14 cellular contexts compared by ENCODE assay signal in the genomic region with DNA sequence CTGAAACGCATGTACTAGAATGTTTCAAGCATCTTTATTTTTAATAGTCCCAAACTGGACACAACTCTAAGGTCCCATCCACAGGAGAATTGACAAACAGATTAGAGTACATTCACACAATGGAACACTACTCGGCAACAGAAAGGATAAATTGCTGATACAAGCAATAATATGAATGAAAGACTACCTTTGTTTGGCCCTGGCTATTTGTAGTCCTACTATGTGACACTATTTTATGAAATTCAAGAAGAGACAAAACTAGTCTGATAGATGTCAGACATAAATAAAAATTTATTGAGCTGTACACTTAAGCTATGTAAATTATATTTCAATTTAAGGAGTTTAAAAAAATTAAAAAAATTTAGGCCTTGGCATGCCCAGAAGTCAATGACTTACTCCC. TPM values are rescaled to one million over a fixed set of nuclear protein-coding genes. Genes with fewer than 3 reads are reported as not detected.
A peak's percentile ranks its signal among the peaks of the same experiment; 100 is the strongest.
DNase-seq lines count a peak whose midpoint lies in the region; ATAC-seq lines count a peak whose summit lies in the region.
"Had no signal": no experiment of that assay in that cellular context is flagged by ENCODE, and none has a peak within 500 bp of the region (broad histone marks: within the 10 kb centered on the region; RNA-seq: fewer than 3 reads in every experiment).

No MANE protein-coding gene starts in this region.

- CTCF ChIA-PET in activated naive CD4-positive, alpha-beta T cell treated with anti-CD3 and anti-CD28 coated beads for 36 hours (lab: Charles Lee): interaction anchor here (0.5 kb wide), 1 partner anchor 90 kb away, joined by 4 read pairs; no protein-coding TSS in a partner anchor

- H3K4me3 ChIP-seq in CD4-positive, CD25-positive, alpha-beta regulatory T cell (ENCODE audit: low read depth, low read length): no peak overlapping the region
- H3K4me3 ChIP-seq in HAP-1: no peak overlapping the region

- no peaks in the 10 kb centered on the region for H3K9me3 Mint-ChIP-seq in activated naive CD4-positive, alpha-beta T cell treated with anti-CD3 and anti-CD28 coated beads, Interleukin-2, amount 50 U/mL, for 24 hours
- H3K9me3 Mint-ChIP-seq in activated naive CD4-positive, alpha-beta T cell treated with anti-CD3 and anti-CD28 coated beads for 36 hours: peaks cover 2% of the 10 kb centered on the region
- no peaks in the 10 kb centered on the region for H3K9me3 Mint-ChIP-seq in CD4-positive, CD25-positive, alpha-beta regulatory T cell
- H3K9me3 Mint-ChIP-seq in activated T-helper 17 cell treated with anti-CD3 and anti-CD28 coated beads, Interleukin-2, amount 50 U/mL, for 72 hours: no peaks in the 10 kb centered on the region
- H3K9me3 Mint-ChIP-seq: CD8-positive, alpha-beta T cell had no signal

- peaks cover 2% of the 10 kb centered on the region for H3K36me3 Mint-ChIP-seq in activated naive CD4-positive, alpha-beta T cell treated with anti-CD3 and anti-CD28 coated beads, Interleukin-2, amount 50 U/mL, for 24 hours
- no peaks in the 10 kb centered on the region for H3K36me3 Mint-ChIP-seq in activated naive CD4-positive, alpha-beta T cell treated with anti-CD3 and anti-CD28 coated beads for 36 hours (ENCODE audit: low read depth)
- H3K36me3 Mint-ChIP-seq in CD4-positive, CD25-positive, alpha-beta regulatory T cell: no peaks in the 10 kb centered on the region
- no peaks in the 10 kb centered on the region for H3K36me3 Mint-ChIP-seq in activated T-helper 17 cell treated with anti-CD3 and anti-CD28 coated beads, Interleukin-2, amount 50 U/mL, for 72 hours (ENCODE audit: low read depth)
- H3K36me3 Mint-ChIP-seq: CD8-positive, alpha-beta T cell had no signal

- H3K27ac Mint-ChIP-seq in activated naive CD4-positive, alpha-beta T cell treated with anti-CD3 and anti-CD28 coated beads, Interleukin-2, amount 50 U/mL, for 24 hours: peak overlapping the region; percentile 61
- H3K27ac Mint-ChIP-seq in activated naive CD4-positive, alpha-beta T cell treated with anti-CD3 and anti-CD28 coated beads for 36 hours: no peak overlapping the region
- H3K27ac Mint-ChIP-seq in CD4-positive, CD25-positive, alpha-beta regulatory T cell: peak overlapping the region in 2 of 3 donors; percentile 30 to 43
- peak overlapping the region; percentile 17 for H3K27ac Mint-ChIP-seq in activated T-helper 17 cell treated with anti-CD3 and anti-CD28 coated beads, Interleukin-2, amount 50 U/mL, for 72 hours
- H3K27ac Mint-ChIP-seq: CD8-positive, alpha-beta T cell had no signal

- no peaks in the 10 kb centered on the region for H3K27me3 ChIP-seq in CD4-positive, CD25-positive, alpha-beta regulatory T cell (ENCODE audit: control insufficient read depth, insufficient read depth, low read length)
- H3K27me3 ChIP-seq in HAP-1 (ENCODE audit: low read depth): no peaks in the 10 kb centered on the region

- peaks cover 6% of the 10 kb centered on the region for H3K4me1 ChIP-seq in CD4-positive, CD25-positive, alpha-beta regulatory T cell (ENCODE audit: control insufficient read depth, insufficient read depth, low read length, poor library complexity, severe bottlenecking)
- peaks cover 1% of the 10 kb centered on the region for H3K4me1 ChIP-seq in HAP-1

- ATAC-seq in CD4-positive, CD25-positive, alpha-beta regulatory T cell (ENCODE audit: low read depth in 2 of 2): no peak
- ATAC-seq in activated T-helper 17 cell treated with anti-CD3 and anti-CD28 coated beads, Interleukin-2, amount 50 U/mL, for 72 hours (replicated peaks): no peak
- no peak for ATAC-seq in HG03571 (IDR thresholded peaks at IDR 0.05; ENCODE audit: unreplicated experiment)
- ATAC-seq: CD8-positive, alpha-beta T cell had no signal

- H3K36me3 ChIP-seq in CD4-positive, CD25-positive, alpha-beta regulatory T cell (ENCODE audit: control insufficient read depth, insufficient read depth, low read length): no peaks in the 10 kb centered on the region
- no peaks in the 10 kb centered on the region for H3K36me3 ChIP-seq in HAP-1 (replicated peaks)

- H3K27me3 Mint-ChIP-seq in activated naive CD4-positive, alpha-beta T cell treated with anti-CD3 and anti-CD28 coated beads, Interleukin-2, amount 50 U/mL, for 24 hours: no peaks in the 10 kb centered on the region
- H3K27me3 Mint-ChIP-seq in activated naive CD4-positive, alpha-beta T cell treated with anti-CD3 and anti-CD28 coated beads for 36 hours (ENCODE audit: low read depth): no peaks in the 10 kb centered on the region
- no peaks in the 10 kb centered on the region for H3K27me3 Mint-ChIP-seq in CD4-positive, CD25-positive, alpha-beta regulatory T cell
- H3K27me3 Mint-ChIP-seq in activated T-helper 17 cell treated with anti-CD3 and anti-CD28 coated beads, Interleukin-2, amount 50 U/mL, for 72 hours: no peaks in the 10 kb centered on the region

- intact Hi-C loops in activated naive CD4-positive, alpha-beta T cell treated with anti-CD3 and anti-CD28 coated beads for 36 hours (cut with micrococcal nuclease): no loop called here

- in situ Hi-C loops in HAP-1 (cut with MboI; ENCODE audit: low sequenced_read_pairs): no loop called here

- no peaks in the 10 kb centered on the region for H3K9me3 ChIP-seq in CD4-positive, CD25-positive, alpha-beta regulatory T cell (ENCODE audit: control insufficient read depth in 2 of 2, low read length in 2 of 2)
- no peaks in the 10 kb centered on the region for H3K9me3 ChIP-seq in HAP-1

- no peak for DNase-seq in activated naive CD4-positive, alpha-beta T cell treated with anti-CD3 and anti-CD28 coated beads for 36 hours
- DNase-seq in CD4-positive, CD25-positive, alpha-beta regulatory T cell: no peak
- DNase-seq in HAP-1 (ENCODE audit: low spot score in 2 of 2): no peak
- DNase-seq: 8988T; C1 segment of cervical spinal cord; Caco-2; CD8-positive, alpha-beta T cell; DMS153; DND-41; GOT3; HCEC 1CT had no signal

- H3K4me3 Mint-ChIP-seq in activated naive CD4-positive, alpha-beta T cell treated with anti-CD3 and anti-CD28 coated beads, Interleukin-2, amount 50 U/mL, for 24 hours: no peak overlapping the region
- H3K4me3 Mint-ChIP-seq in activated naive CD4-positive, alpha-beta T cell treated with anti-CD3 and anti-CD28 coated beads for 36 hours: no peak overlapping the region
- H3K4me3 Mint-ChIP-seq in CD4-positive, CD25-positive, alpha-beta regulatory T cell: no peak overlapping the region
- no peak overlapping the region for H3K4me3 Mint-ChIP-seq in activated T-helper 17 cell treated with anti-CD3 and anti-CD28 coated beads, Interleukin-2, amount 50 U/mL, for 72 hours
- H3K4me3 Mint-ChIP-seq: CD8-positive, alpha-beta T cell had no signal

- no peak overlapping the region for H3K27ac ChIP-seq in CD4-positive, CD25-positive, alpha-beta regulatory T cell (ENCODE audit: insufficient read depth, low read length, poor library complexity, severe bottlenecking)

- peaks cover 8% of the 10 kb centered on the region for H3K4me1 Mint-ChIP-seq in activated naive CD4-positive, alpha-beta T cell treated with anti-CD3 and anti-CD28 coated beads, Interleukin-2, amount 50 U/mL, for 24 hours
- H3K4me1 Mint-ChIP-seq in activated naive CD4-positive, alpha-beta T cell treated with anti-CD3 and anti-CD28 coated beads for 36 hours (ENCODE audit: low read depth): peaks cover 7% of the 10 kb centered on the region
- H3K4me1 Mint-ChIP-seq in CD4-positive, CD25-positive, alpha-beta regulatory T cell: peaks cover 0 to 10% (median 3%) of the 10 kb centered on the region in 4 donors
- peaks cover 1% of the 10 kb centered on the region for H3K4me1 Mint-ChIP-seq in activated T-helper 17 cell treated with anti-CD3 and anti-CD28 coated beads, Interleukin-2, amount 50 U/mL, for 72 hours

RNA-seq across cellular contexts. Expression of a gene that starts 28.0 kb away (rescaled TPM):
- total RNA-seq in activated naive CD4-positive, alpha-beta T cell treated with anti-CD3 and anti-CD28 coated beads for 36 hours: 1 to 10 TPM; 2.9 to 3.8 TPM
- total RNA-seq in CD4-positive, CD25-positive, alpha-beta regulatory T cell: 6.9 TPM
- polyA plus RNA-seq in CD4-positive, CD25-positive, alpha-beta regulatory T cell: 1 to 10 TPM; 4.6 to 8.9 (median 7.6) TPM
- 10 to 100 TPM; 20.1 to 47.9 TPM for total RNA-seq in activated T-helper 17 cell treated with anti-CD3 and anti-CD28 coated beads, Interleukin-2, amount 50 U/mL, for 72 hours
